5 cellular contexts compared by ENCODE assay signal in genomic region chr11:119201236-119201635, GRCh38. TPM values are rescaled to one million over a fixed set of nuclear protein-coding genes. Genes with fewer than 3 reads are reported as not detected.
"Had no signal": no experiment of that assay in that cellular context is flagged by ENCODE, and none has a peak within 500 bp of the region (broad histone marks: within the 10 kb centered on the region; RNA-seq: fewer than 3 reads in every experiment).

No MANE protein-coding gene starts in this region.

RNA-seq across cellular contexts. Expression of gene NHERF4, which starts 16.0 kb away (rescaled TPM):
- total RNA-seq: M059J, Right ventricle myocardium superior, SJSA1 had no signal
- polyA plus RNA-seq: SK-N-SH had no signal

RNA-seq across cellular contexts. Expression of gene ABCG4, which starts 52.4 kb away (rescaled TPM):
- total RNA-seq: M059J, Peyer's patch had no signal
